Comparison of ENCODE assay signal across 9 cellular contexts in the genomic region with DNA sequence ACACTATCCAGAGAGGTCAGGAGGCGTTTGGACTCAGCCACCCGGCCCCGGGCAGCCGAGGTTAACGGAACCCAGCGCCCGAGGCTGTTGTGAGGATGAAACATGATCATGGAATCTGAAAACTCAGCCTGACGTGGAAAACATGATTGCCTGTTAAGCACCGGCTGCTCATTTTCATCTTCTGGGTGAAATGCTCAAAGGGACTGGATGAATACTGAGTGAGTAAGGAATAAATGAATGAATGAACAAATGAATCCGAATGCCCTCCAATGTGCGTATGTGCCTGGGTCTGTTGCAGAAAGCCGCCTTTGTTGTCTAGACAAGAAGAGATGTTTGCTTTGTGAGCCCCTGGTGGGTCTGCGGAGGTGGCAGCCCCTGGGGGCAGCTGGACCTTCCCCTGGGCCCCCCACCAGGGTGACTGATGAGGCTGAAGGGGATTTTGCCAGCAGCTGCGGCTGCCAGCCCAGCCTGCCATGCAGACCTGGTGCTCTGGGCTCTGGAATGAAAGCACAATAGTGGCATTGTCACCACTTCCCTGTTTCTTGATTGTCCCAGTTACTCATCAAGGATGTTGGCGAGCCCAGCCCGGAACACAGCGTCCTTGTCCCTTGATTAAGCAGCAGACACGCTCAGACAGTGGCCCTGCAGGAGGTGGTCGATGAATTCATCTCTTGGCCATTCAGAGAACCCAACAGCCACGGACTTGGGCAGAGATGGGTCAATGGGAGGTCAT.
DNase-seq lines count a peak whose midpoint lies in the region; ATAC-seq, FAIRE-seq and TF ChIP-seq lines count a peak whose summit lies in the region.
"Had no signal": no experiment of that assay in that cellular context is flagged by ENCODE, and none has a peak within 500 bp of the region (broad histone marks: within the 10 kb centered on the region; RNA-seq: fewer than 3 reads in every experiment).

No MANE protein-coding gene starts in this region.

- peaks cover 22% of the 10 kb centered on the region for H3K4me1 Mint-ChIP-seq in astrocyte (ENCODE audit: low read depth, unreplicated experiment)
- H3K4me1 Mint-ChIP-seq in T-cell, result peaks cover 11 to 12% (median 12%) of the 10 kb centered on the region in 3 donors

- peak overlapping the region; percentile 79 for H3K27ac ChIP-seq in astrocyte (ENCODE audit: low read depth, low read length)

- H3K4me2 ChIP-seq in astrocyte (ENCODE audit: low read length), result peak overlapping the region; percentile 52

- H3K36me3 ChIP-seq in astrocyte (ENCODE audit: insufficient read depth, low read length), result no peaks in the 10 kb centered on the region

- TF ChIP-seq CTCF in astrocyte (IDR thresholded peaks at IDR 0.05; ENCODE audit: insufficient read depth, low read depth, low read length), result no peak

- H3K79me2 ChIP-seq in astrocyte (ENCODE audit: insufficient read depth, low read length), result no peaks in the 10 kb centered on the region

- H2AFZ ChIP-seq in astrocyte (ENCODE audit: low read depth, low read length), result peak overlapping the region; percentile 11

- POLR2A ChIA-PET in T-cell (lab: Charles Lee), result no interaction called here

- peak; percentile 39 for FAIRE-seq in astrocyte (lab: Jason Lieb, UNC)
- FAIRE-seq: GM18507 had no signal

- H3K4me3 Mint-ChIP-seq in astrocyte (ENCODE audit: unreplicated experiment) (peak overlapping the region; percentile 25), T-cell (no peak overlapping the region)

- H3K36me3 Mint-ChIP-seq in astrocyte (ENCODE audit: low read depth, unreplicated experiment), result no peaks in the 10 kb centered on the region
- H3K36me3 Mint-ChIP-seq in T-cell, result no peaks in the 10 kb centered on the region

- H3K9me3 ChIP-seq in astrocyte (ENCODE audit: insufficient read depth, low read depth, low read length), result no peaks in the 10 kb centered on the region

- CTCF ChIA-PET in T-cell (lab: Charles Lee), result no interaction called here

- DNase-seq in HPDE6-E6E7 (ENCODE audit: extremely low spot score) (peak; percentile 88), astrocyte (ENCODE audit: low read depth) (peak; percentile 83), islet precursor cell (peak; percentile 90), stromal cell of bone marrow (ENCODE audit: low read depth) (peak; percentile 17), T-cell (no peak)

- H3K4me3 ChIP-seq in astrocyte (ENCODE audit: insufficient read depth, low read depth, low read length), result peak overlapping the region; percentile 11

- H3K27me3 Mint-ChIP-seq in astrocyte (ENCODE audit: low read depth, unreplicated experiment) (peaks cover 5% of the 10 kb centered on the region), T-cell (peaks cover 16 to 31% of the 10 kb centered on the region in 2 donors)

- H3K27ac Mint-ChIP-seq in astrocyte (ENCODE audit: unreplicated experiment) (no peak overlapping the region), T-cell (no peak overlapping the region)

- H4K20me1 ChIP-seq in astrocyte (ENCODE audit: insufficient read depth, low read length), result no peaks in the 10 kb centered on the region

- no peaks in the 10 kb centered on the region for H3K27me3 ChIP-seq in astrocyte (ENCODE audit: insufficient read depth, low read length)

- H3K9ac ChIP-seq in astrocyte (ENCODE audit: low read length), result peak overlapping the region; percentile 60

- H3K9me3 Mint-ChIP-seq in astrocyte (ENCODE audit: unreplicated experiment) (peaks cover 5% of the 10 kb centered on the region), T-cell (no peaks in the 10 kb centered on the region)

- H3K4me1 ChIP-seq in astrocyte (ENCODE audit: insufficient read depth, low read length), result peaks cover 36% of the 10 kb centered on the region

- ATAC-seq in HG02588 (IDR thresholded peaks at IDR 0.05; ENCODE audit: unreplicated experiment), result no peak
- no peak for ATAC-seq in GM19035 (IDR thresholded peaks at IDR 0.05; ENCODE audit: unreplicated experiment)
- no peak for ATAC-seq in T-cell (replicated peaks in 1 of 4)
- ATAC-seq in HG03460 (IDR thresholded peaks at IDR 0.05; ENCODE audit: unreplicated experiment), result no peak

Comparison
In these comparisons a context has a peak if more than half of its experiments do, and no peak if none do; other contexts are left out.
1. DNase-seq: peak in HPDE6-E6E7 (single experiment), astrocyte (single experiment), islet precursor cell (single experiment) and stromal cell of bone marrow (single experiment); none in T-cell (0 of 34).